1 cellular context compared by ENCODE assay signal in genomic region chr20:32652739-32653526, GRCh38.
TF ChIP-seq lines count a peak whose summit lies in the region.

No MANE protein-coding gene starts in this region.

TF ChIP-seq in HepG2, 621 proteins besides CTCF, POLR2A, EP300 and RAD21 (continued from another document and continues in another):
- TF ChIP-seq CREB3 (CRISPR knock-in tag; IDR thresholded peaks at IDR 0.05) (0 out of 2 replicates have a peak, but pooled peaks have one; percentile 55), CEBPB (IDR thresholded peaks at IDR 0.05; ENCODE audit: borderline replicate concordance, low read depth, low read length) (peak; percentile 65; the same call in 1 of the 2 replicates), ZNF598 (CRISPR knock-in tag; IDR thresholded peaks at IDR 0.05; ENCODE audit: borderline replicate concordance) (peak; percentile 98; the same call in 1 of the 2 replicates), NFKBIZ (CRISPR knock-in tag; IDR thresholded peaks at IDR 0.05) (peak; percentile 63; the same call in 1 of the 2 replicates), ZNF629 (CRISPR knock-in tag; conservative IDR thresholded peaks at IDR 0.05) (peak; percentile 73), SKI (IDR thresholded peaks at IDR 0.05; ENCODE audit: partially characterized antibody) (peak; percentile 94), ZNF550 (CRISPR knock-in tag; IDR thresholded peaks at IDR 0.05; ENCODE audit: borderline replicate concordance) (0 out of 2 replicates have a peak, but pooled peaks have one; percentile 24), ZFP36 (IDR thresholded peaks at IDR 0.05; ENCODE audit: borderline replicate concordance, low read depth, low read length, partially characterized antibody) (peak; percentile 63), ZNF782 (CRISPR knock-in tag; IDR thresholded peaks at IDR 0.05; ENCODE audit: borderline replicate concordance) (peak; percentile 37; the same call in 1 of the 2 replicates), ERF (CRISPR knock-in tag; IDR thresholded peaks at IDR 0.05) (peak; percentile 99), FOXO1 (CRISPR knock-in tag; IDR thresholded peaks at IDR 0.05) (peak; percentile 84), ZFP41 (CRISPR knock-in tag; IDR thresholded peaks at IDR 0.05; ENCODE audit: borderline replicate concordance) (no peak), TBP (CRISPR knock-in tag; IDR thresholded peaks at IDR 0.05) (0 out of 2 replicates have a peak, but pooled peaks have one; percentile 37), ZFP91 (CRISPR knock-in tag; IDR thresholded peaks at IDR 0.05; ENCODE audit: borderline replicate concordance) (peak; percentile 96), ZNF563 (CRISPR knock-in tag; IDR thresholded peaks at IDR 0.05) (no peak), ATRX (CRISPR knock-in tag; IDR thresholded peaks at IDR 0.05; ENCODE audit: borderline replicate concordance) (no peak), ARID3A (IDR thresholded peaks at IDR 0.05; ENCODE audit: low read depth, low read length) (peak; percentile 52; the same call in 1 of the 2 replicates), ZNF749 (CRISPR knock-in tag; IDR thresholded peaks at IDR 0.05; ENCODE audit: borderline replicate concordance) (no peak), GATAD1 (CRISPR knock-in tag; IDR thresholded peaks at IDR 0.05) (peak; percentile 73), ELF3 (CRISPR knock-in tag; IDR thresholded peaks at IDR 0.05) (peak; percentile 97), ZNF501 (CRISPR knock-in tag; IDR thresholded peaks at IDR 0.05) (peak; percentile 95), MBD4 (IDR thresholded peaks at IDR 0.05; ENCODE audit: borderline replicate concordance, low read length) (no peak), DNMT3B (CRISPR knock-in tag; conservative IDR thresholded peaks at IDR 0.05) (peak; percentile 80; the same call in 1 of the 2 replicates), MTF2 (CRISPR knock-in tag; IDR thresholded peaks at IDR 0.05; ENCODE audit: borderline replicate concordance) (no peak), TBX2 (CRISPR knock-in tag; IDR thresholded peaks at IDR 0.05; ENCODE audit: borderline replicate concordance) (peak; percentile 95), HNF1B (CRISPR knock-in tag; IDR thresholded peaks at IDR 0.05) (peak; percentile 88), JUNB (CRISPR knock-in tag; IDR thresholded peaks at IDR 0.05; ENCODE audit: borderline replicate concordance) (no peak), SKIL (CRISPR knock-in tag; IDR thresholded peaks at IDR 0.05; ENCODE audit: borderline replicate concordance) (peak; percentile 57; the same call in 1 of the 2 replicates), ZNF614 (CRISPR knock-in tag; IDR thresholded peaks at IDR 0.05; ENCODE audit: borderline replicate concordance) (peak; percentile 96), ONECUT2 (CRISPR knock-in tag; IDR thresholded peaks at IDR 0.05) (0 out of 2 replicates have a peak, but pooled peaks have one; percentile 35), SAFB2 (CRISPR knock-in tag; IDR thresholded peaks at IDR 0.05; ENCODE audit: borderline replicate concordance, low read depth) (peak; percentile 56; the same call in 1 of the 2 replicates), ZNF44 (CRISPR knock-in tag; IDR thresholded peaks at IDR 0.05) (0 out of 2 replicates have a peak, but pooled peaks have one; percentile 78), ZNF441 (CRISPR knock-in tag; IDR thresholded peaks at IDR 0.05; ENCODE audit: borderline replicate concordance) (peak; percentile 85; the same call in 1 of the 2 replicates), ZNF484 (CRISPR knock-in tag; IDR thresholded peaks at IDR 0.05; ENCODE audit: borderline replicate concordance, low read depth) (no peak), PRDM10 (CRISPR knock-in tag; IDR thresholded peaks at IDR 0.05; ENCODE audit: low read depth) (peak; percentile 76; the same call in 1 of the 2 replicates), ARID5B (CRISPR knock-in tag; IDR thresholded peaks at IDR 0.05) (peak; percentile 81; the same call in 1 of the 2 replicates), ZBTB25 (CRISPR knock-in tag; IDR thresholded peaks at IDR 0.05) (peak; percentile 69; the same call in 1 of the 2 replicates), ZNF143 (CRISPR knock-in tag; IDR thresholded peaks at IDR 0.05) (peak; percentile 67; the same call in 1 of the 2 replicates), ZSCAN21 (CRISPR knock-in tag; IDR thresholded peaks at IDR 0.05; ENCODE audit: borderline replicate concordance) (peak; percentile 44; the same call in 1 of the 2 replicates), PHF21A (CRISPR knock-in tag; IDR thresholded peaks at IDR 0.05) (peak; percentile 97), SIX4 (CRISPR knock-in tag; IDR thresholded peaks at IDR 0.05) (0 out of 2 replicates have a peak, but pooled peaks have one; percentile 44), ESRRA (CRISPR knock-in tag; IDR thresholded peaks at IDR 0.05; ENCODE audit: low read depth) (peak; percentile 84; the same call in 1 of the 2 replicates), ZNF747 (CRISPR knock-in tag; IDR thresholded peaks at IDR 0.05; ENCODE audit: borderline replicate concordance) (peak; percentile 99; the same call in 1 of the 2 replicates), ZNF333 (CRISPR knock-in tag; IDR thresholded peaks at IDR 0.05; ENCODE audit: borderline replicate concordance) (no peak), DR1 (CRISPR knock-in tag; IDR thresholded peaks at IDR 0.05) (peak; percentile 38; the same call in 1 of the 2 replicates), ZNF180 (CRISPR knock-in tag; IDR thresholded peaks at IDR 0.05; ENCODE audit: borderline replicate concordance, low read depth) (no peak), SP4 (CRISPR knock-in tag; IDR thresholded peaks at IDR 0.05) (peak; percentile 78), ZNF558 (CRISPR knock-in tag; IDR thresholded peaks at IDR 0.05; ENCODE audit: borderline replicate concordance) (no peak), ZNF432 (CRISPR knock-in tag; IDR thresholded peaks at IDR 0.05; ENCODE audit: borderline replicate concordance) (no peak)
